In the genomic region with DNA sequence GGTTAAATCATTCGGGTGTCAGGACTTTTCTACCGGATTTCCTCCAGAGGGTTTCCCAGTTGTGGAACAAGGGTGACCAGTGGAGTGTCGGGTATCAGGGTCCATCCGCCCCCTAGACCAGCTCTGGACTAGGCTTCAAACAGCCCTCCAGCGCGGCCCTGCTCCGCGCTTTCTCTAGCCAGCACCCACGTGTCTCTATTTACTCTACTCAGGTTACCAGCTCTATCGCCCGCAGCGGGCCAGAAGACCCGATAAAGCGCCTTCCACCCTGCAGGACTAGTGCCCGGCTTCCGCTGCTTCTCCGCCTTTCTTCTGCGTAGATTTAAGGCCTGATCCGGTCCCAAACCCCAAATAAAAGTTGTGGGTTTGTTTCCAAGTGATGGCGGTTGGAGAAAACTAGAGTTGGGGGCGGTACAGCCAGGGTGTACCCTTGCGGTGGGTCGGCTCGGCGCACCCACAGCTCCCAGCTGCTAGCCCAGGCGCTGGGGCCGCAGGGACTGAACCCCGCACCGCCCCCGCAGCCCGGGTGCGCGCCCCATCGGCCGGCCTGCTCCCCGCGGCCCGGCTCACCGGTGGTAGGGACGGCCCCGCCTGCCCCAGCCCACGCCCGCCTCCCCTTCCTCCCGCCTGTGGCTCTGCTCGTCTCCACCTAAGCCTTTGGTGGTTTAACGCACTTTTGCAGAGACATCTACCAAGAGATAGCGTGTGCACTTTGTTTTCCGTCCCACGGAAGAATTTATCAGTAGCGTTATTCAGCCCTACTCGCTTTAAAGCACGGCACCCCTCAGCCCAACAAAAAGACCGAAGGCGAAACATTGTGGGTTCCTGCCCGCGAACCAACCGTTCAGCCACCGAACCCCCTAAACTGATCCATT, we compare ENCODE assay signal across 9 cellular contexts. TPM values are rescaled to one million over a fixed set of nuclear protein-coding genes. Genes with fewer than 3 reads are reported as not detected.
DNase-seq lines count a peak whose midpoint lies in the region; ATAC-seq and TF ChIP-seq lines count a peak whose summit lies in the region.
"Had no signal": no experiment of that assay in that cellular context is flagged by ENCODE, and none has a peak within 500 bp of the region (broad histone marks: within the 10 kb centered on the region; RNA-seq: fewer than 3 reads in every experiment).

No MANE protein-coding gene starts in this region.

- no peak overlapping the region for H3K23ac ChIP-seq in H9 (ENCODE audit: insufficient read length, low read depth, low read length)

- H4K20me1 ChIP-seq in H9 (ENCODE audit: control insufficient read depth, insufficient read depth, insufficient read length) = no peaks in the 10 kb centered on the region
- H4K20me1 ChIP-seq in PC-3 (ENCODE audit: low read length) = no peaks in the 10 kb centered on the region

- peaks cover 77% of the 10 kb centered on the region for H3K36me3 Mint-ChIP-seq in CD4-positive, alpha-beta T cell (ENCODE audit: low read depth)
- H3K36me3 Mint-ChIP-seq in H9 (ENCODE audit: insufficient read depth in 1 of 3, low read depth in 3 of 3) = peaks cover 0 to 1% (median 0%) of the 10 kb centered on the region in 3 experiments; a peak in 1 of 7 replicates

- no peaks in the 10 kb centered on the region for H3K79me1 ChIP-seq in H9 (ENCODE audit: insufficient read depth, low read depth, low read length, poor library complexity, severe bottlenecking)

- H3K4me3 Mint-ChIP-seq in CD4-positive, alpha-beta T cell = peak overlapping the region; percentile 99
- H3K4me3 Mint-ChIP-seq in H9 = peak overlapping the region; percentile 69 to 91

- H4K91ac ChIP-seq in H9 (ENCODE audit: insufficient read length, low read depth, low read length) = no peak overlapping the region

- H3K18ac ChIP-seq in H9 (ENCODE audit: insufficient read length, low read depth, low read length) = no peak overlapping the region

- no peak overlapping the region for H4K8ac ChIP-seq in H9 (replicated peaks; ENCODE audit: insufficient read length, low read depth, low read length)

- H3K27ac Mint-ChIP-seq in CD4-positive, alpha-beta T cell = peak overlapping the region; percentile 88
- H3K27ac Mint-ChIP-seq in H9 = no peak overlapping the region

- H2BK15ac ChIP-seq in H9 (ENCODE audit: low read depth, low read length) = no peak overlapping the region

- H2BK20ac ChIP-seq in H9 (ENCODE audit: low read depth, low read length, poor library complexity, severe bottlenecking) = no peak overlapping the region

- no peaks in the 10 kb centered on the region for H3K9me3 ChIP-seq in CD4-positive, alpha-beta T cell (ENCODE audit: control insufficient read depth, low read length)
- no peaks in the 10 kb centered on the region for H3K9me3 ChIP-seq in H9 (ENCODE audit: control insufficient read depth, low read depth, low read length)
- no peaks in the 10 kb centered on the region for H3K9me3 ChIP-seq in PC-3 (ENCODE audit: low read length)
- no peaks in the 10 kb centered on the region for H3K9me3 ChIP-seq in iPS-15b (ENCODE audit: control insufficient read depth, insufficient read depth, low read length)
- H3K9me3 ChIP-seq: neutrophil had no signal

- H3K23me2 ChIP-seq in H9 (ENCODE audit: insufficient read length, low read depth, low read length, poor library complexity, severe bottlenecking) = peaks cover 32% of the 10 kb centered on the region

- H2BK12ac ChIP-seq in H9 (ENCODE audit: insufficient read length, low read depth, low read length) = no peak overlapping the region

- H3K4me1 ChIP-seq in H9 (ENCODE audit: insufficient read depth, low read length) = peaks cover 4% of the 10 kb centered on the region
- no peaks in the 10 kb centered on the region for H3K4me1 ChIP-seq in PC-3 (ENCODE audit: insufficient read depth, low read length)
- H3K4me1 ChIP-seq in iPS-15b (ENCODE audit: control insufficient read depth, insufficient read depth, low read length) = peaks cover 17% of the 10 kb centered on the region

- peak; percentile 18 for ATAC-seq in CD4-positive, alpha-beta T cell (ENCODE audit: poor library complexity)
- ATAC-seq in PC-3 = peak; percentile 44

- H3K4me3 ChIP-seq in PC-3 (ENCODE audit: low read length) (peak overlapping the region; percentile 69), iPS-15b (ENCODE audit: low read depth, low read length) (peak overlapping the region; percentile 58)

- H3T11ph ChIP-seq in H9 (ENCODE audit: low read length) = no peak overlapping the region

- peak; percentile 34 to 68 (median 54) for DNase-seq in CD4-positive, alpha-beta T cell
- DNase-seq in H9 (peak; percentile 85), PC-3 (peak; percentile 16), amygdala (lab: John Stamatoyannopoulos, UW) (no peak), epidermal melanocyte (ENCODE audit: insufficient read length, low spot score) (no peak)
- DNase-seq in activated naive CD4-positive, alpha-beta T cell treated with Interleukin-2 at 50 U/mL for 16 hours = peak; percentile 70
- DNase-seq in stimulated activated CD4-positive, alpha-beta T cell treated with anti-CD3 and anti-CD28 coated beads, Interleukin-15, amount 100 ng/mL, for 24 hours = peak; percentile 86

- H2BK120ac ChIP-seq in H9 (ENCODE audit: low read depth, low read length, poor library complexity, severe bottlenecking) = no peak overlapping the region

- no peak overlapping the region for H3K14ac ChIP-seq in H9 (ENCODE audit: insufficient read depth, low read length)

- H3K9me3 Mint-ChIP-seq in CD4-positive, alpha-beta T cell = no peaks in the 10 kb centered on the region
- H3K9me3 Mint-ChIP-seq in H9 = peaks cover 0 to 6% of the 10 kb centered on the region in 2 experiments; a peak in 3 of 5 replicates

- H3K9ac ChIP-seq in H9 (ENCODE audit: extremely low read depth, insufficient read length, low read length) (no peak overlapping the region), PC-3 (ENCODE audit: low read length) (no peak overlapping the region), iPS-15b (ENCODE audit: low read depth, low read length) (no peak overlapping the region)

- CTCF ChIA-PET in CD4-positive, alpha-beta T cell (lab: Charles Lee) = interaction anchor here (0.9 to 1.7 kb wide), 4 partner anchors 12 to 406 kb away, joined by 3 to 6 read pairs (median 4); no protein-coding TSS in a partner anchor
- CTCF ChIA-PET in PC-3 (lab: Charles Lee) = no interaction called here

- H3K9me2 ChIP-seq in PC-3 (replicated peaks; ENCODE audit: low read length) = no peaks in the 10 kb centered on the region

- H3K27me3 ChIP-seq in CD4-positive, alpha-beta T cell (ENCODE audit: control insufficient read depth, insufficient read depth, low read length) = peaks cover 11% of the 10 kb centered on the region
- peaks cover 69% of the 10 kb centered on the region for H3K27me3 ChIP-seq in H9 (ENCODE audit: insufficient read depth, low read length)
- H3K27me3 ChIP-seq in PC-3 (ENCODE audit: low read length) = peaks cover 66% of the 10 kb centered on the region
- peaks cover 90% of the 10 kb centered on the region for H3K27me3 ChIP-seq in iPS-15b (ENCODE audit: control insufficient read depth, insufficient read depth, low read length)

- H3K4me2 ChIP-seq in H9 (ENCODE audit: insufficient read depth, insufficient read length, low read length) (peak overlapping the region; percentile 89), PC-3 (ENCODE audit: low read length) (peak overlapping the region; percentile 94)

- no peaks in the 10 kb centered on the region for H3F3A ChIP-seq in PC-3 (ENCODE audit: low read length, unreplicated experiment)

- H4K5ac ChIP-seq in H9 (ENCODE audit: insufficient read length, low read depth, low read length) = no peak overlapping the region

- H3K79me2 ChIP-seq in H9 (ENCODE audit: insufficient read depth, low read length) = no peaks in the 10 kb centered on the region
- H3K79me2 ChIP-seq in PC-3 (ENCODE audit: low read length) = no peaks in the 10 kb centered on the region

- TF ChIP-seq CTCF in CD4-positive, alpha-beta T cell (IDR thresholded peaks at IDR 0.05) = no peak
- TF ChIP-seq CTCF in H9 (conservative IDR thresholded peaks at IDR 0.05) (no peak; the same call in 2 of the 3 replicates), PC-3 (conservative IDR thresholded peaks at IDR 0.05; ENCODE audit: low read depth, low read length) (no peak)

- H2AK5ac ChIP-seq in H9 (ENCODE audit: insufficient read length, low read length) = no peak overlapping the region

- H3K56ac ChIP-seq in H9 (ENCODE audit: insufficient read length, low read depth, low read length) = no peak overlapping the region

- intact Hi-C loops in CD4-positive, alpha-beta T cell (cut with DNase I, micrococcal nuclease) = loop anchor here (1.0 to 10.0 kb wide), 5 partner anchors 10 to 346 kb away; no protein-coding TSS in a partner anchor
- intact Hi-C loops in PC-3 (cut with micrococcal nuclease) = loop anchor here (5.0 to 10.0 kb wide), 2 partner anchors 49 to 102 kb away; no protein-coding TSS in a partner anchor

- H2AFZ ChIP-seq in H9 (ENCODE audit: low read length) (no peak overlapping the region), PC-3 (ENCODE audit: low read length) (peak overlapping the region; percentile 86)

- WGBS in H9 (ENCODE audit: extremely low coverage, insufficient read length, low lambda C conversion rate) = no CpG with 5 or more reads among the region's 58 CpGs

- H3K36me3 ChIP-seq in PC-3 (ENCODE audit: low read depth, low read length) = no peaks in the 10 kb centered on the region
- no peaks in the 10 kb centered on the region for H3K36me3 ChIP-seq in iPS-15b (ENCODE audit: control insufficient read depth, insufficient read depth, low read length)
- H3K36me3 ChIP-seq: neutrophil had no signal

- POLR2A ChIA-PET in CD4-positive, alpha-beta T cell (lab: Charles Lee) = interaction anchor here (0.8 to 15.5 kb wide), 16 partner anchors 8 to 454 kb away, joined by 3 to 229 read pairs (median 8); partner anchors contain the start of gene RPL34
- POLR2A ChIA-PET in PC-3 (lab: Charles Lee; ENCODE audit: unreplicated experiment) = no interaction called here

- BruUV-seq in PC-3 (replicated peaks; lab: Mats Ljungman, UMichigan) = no TSS peak

- H3K27me3 Mint-ChIP-seq in CD4-positive, alpha-beta T cell = peaks cover 9% of the 10 kb centered on the region
- peaks cover 98% of the 10 kb centered on the region for H3K27me3 Mint-ChIP-seq in H9 (ENCODE audit: low read depth)

- no peak overlapping the region for H2BK5ac ChIP-seq in H9 (ENCODE audit: insufficient read length, low read length)

- H3K4ac ChIP-seq in H9 (ENCODE audit: low read depth, low read length) = no peak overlapping the region

- peak overlapping the region; percentile 80 for H3K27ac ChIP-seq in CD4-positive, alpha-beta T cell (ENCODE audit: low read depth, low read length)
- H3K27ac ChIP-seq in H9 (ENCODE audit: insufficient read length, low read depth, low read length) (no peak overlapping the region), PC-3 (ENCODE audit: low read length) (no peak overlapping the region)
- H3K27ac ChIP-seq: neutrophil had no signal

- peaks cover 45% of the 10 kb centered on the region for H3K4me1 Mint-ChIP-seq in CD4-positive, alpha-beta T cell (ENCODE audit: low read depth)
- H3K4me1 Mint-ChIP-seq in H9 = peaks cover 37 to 46% of the 10 kb centered on the region in 2 experiments

RNA-seq across cellular contexts. Expression of gene LEF1, which starts 2.1 kb away (rescaled TPM):
- 100 to 1,000 TPM; 409 to 438 TPM for total RNA-seq in CD4-positive, alpha-beta T cell
- total RNA-seq in H9 (2021) (2.5 and 3.4 TPM in 2 replicates), PC-3 (2014; rRNA removed) (0.58 and 2.4 TPM in 2 replicates)

Comparison
In these comparisons a context has a peak if more than half of its experiments do, and no peak if none do; other contexts are left out.
1. DNase-seq: peak in CD4-positive, alpha-beta T cell (10 of 10), H9 (single experiment), PC-3 (single experiment), activated naive CD4-positive, alpha-beta T cell treated with Interleukin-2 at 50 U/mL for 16 hours (single experiment) and stimulated activated CD4-positive, alpha-beta T cell treated with anti-CD3 and anti-CD28 coated beads, Interleukin-15, amount 100 ng/mL, for 24 hours (single experiment); none in amygdala (0 of 56) and epidermal melanocyte (single experiment).
2. RNA of gene LEF1, which starts 2.1 kb away (total RNA-seq): 409 to 438 TPM in CD4-positive, alpha-beta T cell; 2.5 to 3.4 TPM in H9 and 0.58 to 2.4 TPM in PC-3; every median in the first group is over 10 times any median in the second.